Comparison of ENCODE assay signal across 21 cellular contexts in the genomic region with DNA sequence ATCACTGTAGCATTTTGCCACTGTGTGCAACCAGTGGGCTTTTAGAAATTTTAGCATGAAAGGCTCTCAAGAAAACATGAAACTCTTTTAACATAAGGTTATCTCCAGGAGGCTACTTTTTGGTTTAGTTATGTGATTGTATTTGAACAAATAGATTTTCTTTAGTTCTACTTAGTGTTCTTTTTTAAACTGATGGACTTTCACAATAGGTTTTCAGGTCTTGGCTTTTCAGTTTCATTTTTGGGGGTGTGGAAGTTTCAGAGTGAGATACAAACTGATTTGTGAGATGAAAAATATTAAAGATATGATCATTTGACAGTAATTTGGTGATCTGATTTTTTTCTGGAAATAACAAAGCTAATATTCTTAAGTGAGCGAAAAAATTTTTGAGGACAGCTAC.
DNase-seq lines count a peak whose midpoint lies in the region; ATAC-seq and TF ChIP-seq lines count a peak whose summit lies in the region.
"Had no signal": no experiment of that assay in that cellular context is flagged by ENCODE, and none has a peak within 500 bp of the region (broad histone marks: within the 10 kb centered on the region; RNA-seq: fewer than 3 reads in every experiment).

No MANE protein-coding gene starts in this region.

- TF ChIP-seq CTCF in GM12865 (IDR thresholded peaks at IDR 0.05; ENCODE audit: insufficient read depth, low read depth, low read length, missing control alignments) = no peak
- no peak for TF ChIP-seq CTCF in smooth muscle cell (IDR thresholded peaks at IDR 0.05; ENCODE audit: borderline replicate concordance, insufficient read depth, poor library complexity, severe bottlenecking)

- DNase-seq in GM12865 (ENCODE audit: low read depth) (peak; percentile 59), GM19240 (ENCODE audit: insufficient read length, low spot score) (no peak), activated T-cell treated with anti-CD3 and anti-CD28 coated beads for 4 hours (no peak), smooth muscle cell (lab: John Stamatoyannopoulos, UW; ENCODE audit: unreplicated experiment) (no peak)
- DNase-seq: activated B cell treated with CpG ODN at 0.5 μM for 24 hours; activated CD8-positive, alpha-beta T cell treated with anti-CD3 and anti-CD28 coated beads, Interleukin-2, amount 10 ng/mL, durations not matched to agents 7 days and 5 days; activated naive CD8-positive, alpha-beta T cell treated with anti-CD3 and anti-CD28 coated beads for 36 hours; AML-193; heart left ventricle; left ventricle myocardium inferior; midbrain; NCI-H2029; stimulated activated naive CD8-positive, alpha-beta T cell treated with anti-CD3 and anti-CD28 coated beads, Interleukin-15, amount 100 ng/mL, for 72 hours; upper lobe of left lung had no signal

- 90% methylated on average over 1 of the region's 1 CpG for WGBS in smooth muscle cell (ENCODE audit: low lambda C conversion rate)

- no peak overlapping the region for H2AFZ ChIP-seq in smooth muscle cell (ENCODE audit: low read depth)

- no peak overlapping the region for H3K4me3 ChIP-seq in GM12865 (ENCODE audit: low read depth, low read length)
- H3K4me3 ChIP-seq in smooth muscle cell = no peak overlapping the region
- H3K4me3 ChIP-seq: heart left ventricle, K562, left ventricle myocardium inferior, upper lobe of left lung had no signal

- no peaks in the 10 kb centered on the region for H3F3A ChIP-seq in smooth muscle cell (ENCODE audit: low read depth)

- no peak overlapping the region for H3K9ac ChIP-seq in smooth muscle cell (ENCODE audit: low read depth)

- peak; percentile 50 for ATAC-seq in GM19351 (IDR thresholded peaks at IDR 0.05; ENCODE audit: unreplicated experiment)
- peak; percentile 68 for ATAC-seq in GM21723 (IDR thresholded peaks at IDR 0.05; ENCODE audit: unreplicated experiment)
- ATAC-seq in HG03342 (IDR thresholded peaks at IDR 0.05; ENCODE audit: unreplicated experiment) = peak; percentile 45
- ATAC-seq in GM19328 (IDR thresholded peaks at IDR 0.05; ENCODE audit: unreplicated experiment) = no peak
- ATAC-seq: activated CD8-positive, alpha-beta T cell treated with anti-CD3 and anti-CD28 coated beads, Interleukin-2, amount 10 ng/mL, durations not matched to agents 7 days and 5 days; heart left ventricle; K562; SK-N-SH treated with all-trans-retinoic acid at 6 μM for 48 hours; stimulated activated naive CD8-positive, alpha-beta T cell treated with anti-CD3 and anti-CD28 coated beads, Interleukin-15, amount 100 ng/mL, for 72 hours had no signal

- H3K79me2 ChIP-seq in smooth muscle cell (ENCODE audit: low read depth) = no peaks in the 10 kb centered on the region

- no peaks in the 10 kb centered on the region for H4K20me1 ChIP-seq in smooth muscle cell (ENCODE audit: low read depth)

- H3K27ac ChIP-seq in smooth muscle cell (ENCODE audit: low read depth) = no peak overlapping the region
- H3K27ac ChIP-seq: 22Rv1, heart left ventricle, left ventricle myocardium inferior, upper lobe of left lung had no signal

- H3K4me2 ChIP-seq in smooth muscle cell = no peak overlapping the region

- H3K36me3 ChIP-seq in smooth muscle cell (ENCODE audit: low read depth) = no peaks in the 10 kb centered on the region
- H3K36me3 ChIP-seq: heart left ventricle, left ventricle myocardium inferior, upper lobe of left lung had no signal

- H3K9me3 ChIP-seq in smooth muscle cell (replicated peaks; ENCODE audit: low read depth) = no peaks in the 10 kb centered on the region
- H3K9me3 ChIP-seq: heart left ventricle, left ventricle myocardium inferior, upper lobe of left lung had no signal

- no peaks in the 10 kb centered on the region for H3K27me3 ChIP-seq in smooth muscle cell (ENCODE audit: low read depth)
- H3K27me3 ChIP-seq: heart left ventricle, upper lobe of left lung had no signal

- peaks cover 3% of the 10 kb centered on the region for H3K4me1 ChIP-seq in smooth muscle cell (ENCODE audit: low read depth)
- H3K4me1 ChIP-seq: heart left ventricle, left ventricle myocardium inferior, upper lobe of left lung had no signal
